ENCODE assay signal across 18 cellular contexts in the genomic region with DNA sequence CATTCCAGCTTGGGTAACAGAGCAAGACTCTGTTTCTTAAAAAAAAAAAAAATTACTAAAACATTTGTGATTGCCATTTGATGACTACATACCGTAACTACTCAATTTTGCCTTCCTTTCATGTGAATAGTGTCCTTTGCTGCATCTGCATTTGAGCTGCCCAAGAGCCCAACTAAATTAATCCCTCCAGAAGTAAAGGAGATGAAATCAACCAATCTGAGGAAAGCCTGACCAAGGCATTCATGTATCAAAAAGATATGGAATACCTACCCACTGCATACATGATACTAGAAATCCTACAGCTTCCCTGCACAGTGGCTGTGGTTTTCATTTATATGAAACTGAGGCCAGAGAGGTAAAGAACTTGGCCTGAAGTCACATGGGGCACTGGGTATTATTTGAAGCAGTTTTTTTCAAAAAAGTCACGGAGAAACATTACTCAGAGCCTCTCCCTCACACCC.
DNase-seq lines count a peak whose midpoint lies in the region; ATAC-seq, FAIRE-seq and TF ChIP-seq lines count a peak whose summit lies in the region.
"Had no signal": no experiment of that assay in that cellular context is flagged by ENCODE, and none has a peak within 500 bp of the region (broad histone marks: within the 10 kb centered on the region; RNA-seq: fewer than 3 reads in every experiment).

No MANE protein-coding gene starts in this region.

- H2AK5ac ChIP-seq in IMR-90 (ENCODE audit: low read depth, low read length): peak overlapping the region; percentile 1; the same call in 1 of the 2 replicates

- peak overlapping the region; percentile 97; the same call in 1 of the 2 replicates for H2BK20ac ChIP-seq in IMR-90 (ENCODE audit: low read depth, low read length)

- H3K4me1 ChIP-seq in IMR-90 (ENCODE audit: control insufficient read depth, insufficient read depth, low read length) (peaks cover 25% of the 10 kb centered on the region), osteoblast (ENCODE audit: insufficient read depth, low read length) (peaks cover 70% of the 10 kb centered on the region), kidney (ENCODE audit: control insufficient read depth in 1 of 2, insufficient read depth in 1 of 2, low read depth in 1 of 2, low read length in 2 of 2) (peaks cover 7 to 12% of the 10 kb centered on the region in 2 donors)

- 0 out of 2 replicates have a peak, but pooled peaks have one; percentile 1 for TF ChIP-seq RAD21 in IMR-90 (IDR thresholded peaks at IDR 0.05; ENCODE audit: low read length)

- DNase-seq in AG08395 (ENCODE audit: low spot score): peak; percentile 74
- DNase-seq in IMR-90: peak; percentile 82
- DNase-seq in dedifferentiated amniotic fluid mesenchymal stem cell (ENCODE audit: extremely low spot score): peak; percentile 76
- DNase-seq in osteoblast (ENCODE audit: insufficient read length, low spot score, missing footprints): no peak
- no peak for DNase-seq in kidney
- DNase-seq: AML-193; left colon; naive B cell; NCI-H2029 treated with DMSO at 0.1 percent for 48 hours; NCI-H69; RPMI8226; stimulated activated CD4-positive, alpha-beta T cell treated with anti-CD3 and anti-CD28 coated beads, Interleukin-2, amount 100 ng/mL, for 48 hours; T-cell had no signal

- peak; percentile 67 for ATAC-seq in IMR-90 (ENCODE audit: low read depth)
- no peak for ATAC-seq in HG03521 (IDR thresholded peaks at IDR 0.05; ENCODE audit: unreplicated experiment)
- ATAC-seq in GM18520 (IDR thresholded peaks at IDR 0.05; ENCODE audit: unreplicated experiment): no peak
- ATAC-seq in GM19035 (IDR thresholded peaks at IDR 0.05; ENCODE audit: unreplicated experiment): no peak
- ATAC-seq: activated CD4-positive, CD25-positive, alpha-beta regulatory T cell treated with anti-CD3 and anti-CD28 coated beads, Interleukin-2, amount 50 U/mL, for 24 hours; T-cell had no signal

- no CpG with 5 or more reads among the region's 2 CpGs for WGBS in IMR-90 (ENCODE audit: extremely low coverage in 2 of 2, insufficient read length in 1 of 2), 2 experiments

- peak overlapping the region; percentile 11; the same call in 1 of the 2 replicates for H3K4me3 ChIP-seq in IMR-90 (ENCODE audit: insufficient read depth, low read depth, low read length)
- H3K4me3 ChIP-seq in osteoblast (ENCODE audit: insufficient read depth, low read length): peak overlapping the region; percentile 22
- H3K4me3 ChIP-seq in kidney (ENCODE audit: low read length in 2 of 2): no peak overlapping the region
- H3K4me3 ChIP-seq: hepatocyte had no signal

- H3K79me1 ChIP-seq in IMR-90 (ENCODE audit: low read depth in 1 of 2, low read length in 2 of 2): peaks cover 0 to 20% of the 10 kb centered on the region in 2 experiments; a peak in 2 of 4 replicates

- peak overlapping the region; percentile 64 for H3K27ac ChIP-seq in IMR-90 (ENCODE audit: insufficient read depth, low read length)
- H3K27ac ChIP-seq in osteoblast (ENCODE audit: low read depth, low read length): peak overlapping the region; percentile 78
- H3K27ac ChIP-seq in kidney (ENCODE audit: low read depth in 2 of 2, low read length in 2 of 2): no peak overlapping the region

- peak overlapping the region; percentile 82; the same call in 1 of the 2 replicates for H4K5ac ChIP-seq in IMR-90 (ENCODE audit: low read depth, low read length)

- H3K27me3 ChIP-seq in IMR-90 (ENCODE audit: control insufficient read depth, insufficient read depth, low read length) (no peaks in the 10 kb centered on the region), osteoblast (ENCODE audit: insufficient read depth, low read length) (no peaks in the 10 kb centered on the region)
- H3K27me3 ChIP-seq: hepatocyte had no signal

- H4K20me1 ChIP-seq in IMR-90 (ENCODE audit: insufficient read depth, low read length) (no peaks in the 10 kb centered on the region), osteoblast (ENCODE audit: insufficient read depth, low read length) (no peaks in the 10 kb centered on the region)

- CTCF ChIA-PET in IMR-90 (lab: Yijun Ruan, JAX): interaction anchor here (0.6 to 0.7 kb wide), 5 partner anchors 18 to 749 kb away, joined by 3 to 4 read pairs (median 3); no protein-coding TSS in a partner anchor

- no peak for FAIRE-seq in kidney (lab: Jason Lieb, UNC)

- H4K8ac ChIP-seq in IMR-90 (ENCODE audit: low read depth in 2 of 2, low read length in 2 of 2): peak overlapping the region in 1 of 2 experiments; percentile 62; a peak in 2 of 4 replicates

- intact Hi-C loops in IMR-90 (cut with micrococcal nuclease): loop anchor here (5.0 kb wide), 2 partner anchors 37 to 103 kb away; no protein-coding TSS in a partner anchor
- intact Hi-C loops in kidney (cut with DNase I): no loop called here

- H2AFZ ChIP-seq in IMR-90 (replicated peaks; ENCODE audit: low read length, poor library complexity): no peak overlapping the region
- peak overlapping the region; percentile 10 for H2AFZ ChIP-seq in osteoblast (ENCODE audit: low read length)
- H2AFZ ChIP-seq: hepatocyte had no signal

- in situ Hi-C loops in IMR-90 (cut with MboI; ENCODE audit: low sequenced_read_pairs): no loop called here

- peak overlapping the region; percentile 58; the same call in 1 of the 2 replicates for H3K56ac ChIP-seq in IMR-90 (ENCODE audit: extremely low read depth, insufficient read depth, low read length)

- TF ChIP-seq POLR2A in IMR-90 (IDR thresholded peaks at IDR 0.05; ENCODE audit: low read depth, low read length): no peak

- peak overlapping the region; percentile 75; the same call in 1 of the 2 replicates for H3K4ac ChIP-seq in IMR-90 (ENCODE audit: low read depth, low read length)

- BruUV-seq in IMR-90 (replicated peaks; lab: Mats Ljungman, UMichigan): no TSS peak

- peak overlapping the region; percentile 28; the same call in 1 of the 2 replicates for H3K23ac ChIP-seq in IMR-90 (ENCODE audit: low read depth, low read length)

- POLR2A ChIA-PET in IMR-90 (lab: Charles Lee; ENCODE audit: unreplicated experiment): interaction anchor here (0.6 to 1.1 kb wide), 10 partner anchors 10 to 1365 kb away, joined by 3 to 6 read pairs (median 4); no protein-coding TSS in a partner anchor

- peaks cover 3% of the 10 kb centered on the region for H3K79me2 ChIP-seq in osteoblast (ENCODE audit: insufficient read depth, low read length)

- 0 out of 2 replicates have a peak overlapping the region, but pooled peaks have one; percentile 71 for H3K14ac ChIP-seq in IMR-90 (replicated peaks; ENCODE audit: low read depth, low read length)

- H3K36me3 ChIP-seq in IMR-90 (ENCODE audit: control insufficient read depth, insufficient read depth, low read length) (no peaks in the 10 kb centered on the region), osteoblast (ENCODE audit: insufficient read depth, low read length) (no peaks in the 10 kb centered on the region), kidney (ENCODE audit: control insufficient read depth in 1 of 2, insufficient read depth in 2 of 2, low read length in 2 of 2) (no peaks in the 10 kb centered on the region)

- peak overlapping the region; percentile 95 for H2BK5ac ChIP-seq in IMR-90 (ENCODE audit: low read depth, low read length, poor library complexity, severe bottlenecking)

- H3K9ac ChIP-seq in IMR-90 (ENCODE audit: low read depth, low read length) (peak overlapping the region; percentile 50; the same call in 1 of the 2 replicates), kidney (ENCODE audit: low read length in 2 of 2) (no peak overlapping the region)

- dilution Hi-C loops in IMR-90 (cut with HindIII; ENCODE audit: low sequenced_read_pairs, unreplicated experiment): no loop called here

- peak overlapping the region; percentile 90; the same call in 1 of the 2 replicates for H3K18ac ChIP-seq in IMR-90 (ENCODE audit: low read depth, low read length)

- peak overlapping the region; percentile 65 for H4K91ac ChIP-seq in IMR-90 (ENCODE audit: insufficient read depth, low read depth, low read length)

- peak overlapping the region; percentile 35; the same call in 1 of the 3 replicates for H2BK15ac ChIP-seq in IMR-90 (ENCODE audit: low read depth, low read length)

- H3K4me2 ChIP-seq in IMR-90 (ENCODE audit: low read depth, low read length) (peak overlapping the region; percentile 86; the same call in 1 of the 2 replicates), osteoblast (ENCODE audit: insufficient read depth, low read length) (peak overlapping the region; percentile 63)
- H3K4me2 ChIP-seq: hepatocyte had no signal

- H2BK120ac ChIP-seq in IMR-90 (ENCODE audit: low read depth, low read length): peak overlapping the region; percentile 82

- TF ChIP-seq CTCF in IMR-90 (conservative IDR thresholded peaks at IDR 0.05; ENCODE audit: low read depth, low read length) (no peak), osteoblast (IDR thresholded peaks at IDR 0.05; ENCODE audit: extremely low read depth, low read depth, low read length) (no peak), kidney (IDR thresholded peaks at IDR 0.05; ENCODE audit: borderline replicate concordance, extremely low read depth, insufficient read depth) (no peak)

- peaks cover 27% of the 10 kb centered on the region for H3K9me1 ChIP-seq in IMR-90 (ENCODE audit: insufficient read depth, low read length)

- H2AK9ac ChIP-seq in IMR-90 (replicated peaks; ENCODE audit: low read depth, low read length, poor library complexity): no peak overlapping the region

- H3K9me3 ChIP-seq in IMR-90 (ENCODE audit: control insufficient read depth, insufficient read depth, low read length): no peaks in the 10 kb centered on the region
- no peaks in the 10 kb centered on the region for H3K9me3 ChIP-seq in osteoblast (ENCODE audit: low read depth, low read length)
- H3K9me3 ChIP-seq in kidney (ENCODE audit: control insufficient read depth in 1 of 2, low read length in 2 of 2): no peaks in the 10 kb centered on the region

TF ChIP-seq in IMR-90, 13 proteins besides CTCF, POLR2A, EP300 and RAD21:
- TF ChIP-seq MAZ (IDR thresholded peaks at IDR 0.05; ENCODE audit: borderline replicate concordance, low read depth, low read length) (no peak), CEBPB (IDR thresholded peaks at IDR 0.05; ENCODE audit: low read depth, low read length) (peak; percentile 40; the same call in 1 of the 2 replicates), MAFK (IDR thresholded peaks at IDR 0.05; ENCODE audit: low read depth, low read length) (peak; percentile 44; the same call in 1 of the 2 replicates), CHD1 (IDR thresholded peaks at IDR 0.05; ENCODE audit: low read depth, low read length) (no peak)
- TF ChIP-seq, protein P1, sequence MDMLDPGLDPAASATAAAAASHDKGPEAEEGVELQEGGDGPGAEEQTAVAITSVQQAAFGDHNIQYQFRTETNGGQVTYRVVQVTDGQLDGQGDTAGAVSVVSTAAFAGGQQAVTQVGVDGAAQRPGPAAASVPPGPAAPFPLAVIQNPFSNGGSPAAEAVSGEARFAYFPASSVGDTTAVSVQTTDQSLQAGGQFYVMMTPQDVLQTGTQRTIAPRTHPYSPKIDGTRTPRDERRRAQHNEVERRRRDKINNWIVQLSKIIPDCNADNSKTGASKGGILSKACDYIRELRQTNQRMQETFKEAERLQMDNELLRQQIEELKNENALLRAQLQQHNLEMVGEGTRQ (IDR thresholded peaks at IDR 0.05; ENCODE audit: low read depth, low read length): peak; percentile 66; the same call in 1 of the 2 replicates
TF ChIP-seq in IMR-90: peak in this region for 3.

Comparison
In these comparisons a context has a peak if more than half of its experiments do, and no peak if none do; other contexts are left out.
1. DNase-seq: peak in AG08395 (single experiment), IMR-90 (single experiment) and dedifferentiated amniotic fluid mesenchymal stem cell (single experiment); none in osteoblast (single experiment) and kidney (single experiment).
2. H3K27ac ChIP-seq: peak in IMR-90 (single experiment) and osteoblast (single experiment); none in kidney (0 of 2).
3. H3K4me3 ChIP-seq: peak in IMR-90 (single experiment) and osteoblast (single experiment); none in kidney (0 of 2).